Comparison of ENCODE assay signal across 9 cellular contexts in genomic region chr2:7450188-7451156, GRCh38.
DNase-seq lines count a peak whose midpoint lies in the region; ATAC-seq and TF ChIP-seq lines count a peak whose summit lies in the region.
"Had no signal": no experiment of that assay in that cellular context is flagged by ENCODE, and none has a peak within 500 bp of the region (broad histone marks: within the 10 kb centered on the region; RNA-seq: fewer than 3 reads in every experiment).

No MANE protein-coding gene starts in this region.

- H3K4me1 ChIP-seq in Peyer's patch: no peaks in the 10 kb centered on the region

- ATAC-seq in GM19395 (IDR thresholded peaks at IDR 0.05; ENCODE audit: unreplicated experiment) (no peak), GM19035 (IDR thresholded peaks at IDR 0.05; ENCODE audit: unreplicated experiment) (no peak)

- TF ChIP-seq POLR2A in Peyer's patch (IDR thresholded peaks at IDR 0.05): no peak

- no peak for TF ChIP-seq CTCF in Peyer's patch (IDR thresholded peaks at IDR 0.05)

- H3K36me3 ChIP-seq in Peyer's patch: no peaks in the 10 kb centered on the region

- no peak overlapping the region for H3K4me3 ChIP-seq in Peyer's patch

- peak overlapping the region in 3 of 4 donors; percentile 27 to 35 (median 28) for H3K27ac ChIP-seq in Peyer's patch
- H3K27ac ChIP-seq: C4-2B had no signal

- DNase-seq in Peyer's patch (peak in 1 of 3 donors; percentile 63), HK-2 (ENCODE audit: unreplicated experiment) (no peak)
- DNase-seq in activated CD8-positive, alpha-beta memory T cell treated with anti-CD3 and anti-CD28 coated beads, Interleukin-2, amount 50 U/mL, for 48 hours: peak; percentile 77
- peak; percentile 10 for DNase-seq in effector CD8-positive, alpha-beta T cell (lab: John Stamatoyannopoulos, UW)
- DNase-seq in stimulated activated CD8-positive, alpha-beta memory T cell treated with anti-CD3 and anti-CD28 coated beads, Interleukin-7, amount 100 ng/mL, for 4 hours (ENCODE audit: low read depth in 2 of 2): peak; percentile 57 to 60
- DNase-seq: nucleus accumbens had no signal

- H3K27me3 ChIP-seq in Peyer's patch: no peaks in the 10 kb centered on the region

- no peaks in the 10 kb centered on the region for H3K9me3 ChIP-seq in Peyer's patch
